ENCODE assay signal across 1 cellular context in the genomic region with DNA sequence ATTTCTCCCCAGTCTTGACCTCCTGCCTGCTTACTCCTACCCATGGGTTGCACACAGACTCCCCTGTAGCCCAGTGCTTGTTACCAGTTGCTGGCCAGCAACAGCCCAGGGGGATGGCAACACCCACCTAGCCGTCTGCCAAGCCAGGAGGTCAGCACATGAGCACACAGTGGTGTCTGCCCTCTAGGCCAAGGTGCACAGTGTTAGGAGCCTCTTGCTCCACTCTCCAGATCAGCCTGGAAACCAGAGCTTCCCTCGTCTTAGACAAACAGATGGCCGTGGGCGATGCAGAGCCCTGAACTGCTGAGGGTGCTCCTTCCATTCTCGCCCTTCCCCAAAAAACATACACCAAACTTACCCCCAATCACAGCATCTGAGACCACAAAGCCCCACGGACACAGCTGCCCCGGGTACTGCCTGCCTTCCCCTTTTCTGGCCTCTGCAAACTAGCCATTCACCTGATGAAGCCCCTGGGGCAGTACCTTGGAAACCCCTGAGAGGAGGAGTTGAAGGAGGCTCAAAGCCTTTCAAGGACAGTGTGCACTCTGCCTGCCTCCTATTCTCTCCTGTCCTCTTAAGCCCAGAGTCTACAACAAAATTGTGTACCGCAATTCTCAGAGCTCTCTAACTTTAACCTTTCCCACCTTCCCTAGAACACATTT.
TF ChIP-seq lines count a peak whose summit lies in the region.

No MANE protein-coding gene starts in this region.

TF ChIP-seq in HepG2, 621 proteins besides CTCF, POLR2A, EP300 and RAD21 (continued from another document and continues in another):
- TF ChIP-seq FOXO1 (CRISPR knock-in tag; IDR thresholded peaks at IDR 0.05) (peak; percentile 35; the same call in 1 of the 2 replicates), ZNF431 (CRISPR knock-in tag; IDR thresholded peaks at IDR 0.05; ENCODE audit: borderline replicate concordance, low read depth) (0 out of 2 replicates have a peak, but pooled peaks have one; percentile 43), ZNF512 (CRISPR knock-in tag; IDR thresholded peaks at IDR 0.05) (no peak), ZNF232 (CRISPR knock-in tag; IDR thresholded peaks at IDR 0.05; ENCODE audit: borderline replicate concordance) (no peak), NBN (conservative IDR thresholded peaks at IDR 0.05) (no peak), ZNF343 (CRISPR knock-in tag; IDR thresholded peaks at IDR 0.05) (no peak), NFIB (CRISPR knock-in tag; IDR thresholded peaks at IDR 0.05; ENCODE audit: borderline replicate concordance) (no peak), ATF3 (CRISPR knock-in tag; IDR thresholded peaks at IDR 0.05) (no peak), SOX13 (IDR thresholded peaks at IDR 0.05) (no peak), SOX13 (CRISPR knock-in tag; conservative IDR thresholded peaks at IDR 0.05 in 1 of 2, IDR thresholded peaks at IDR 0.05 in 1 of 2) (peak in 1 of 2 experiments; percentile 4; a peak in 1 of 4 replicates), SRSF4 (IDR thresholded peaks at IDR 0.05; ENCODE audit: low read depth, low read length, poor library complexity, severe bottlenecking) (no peak), RAD51 (IDR thresholded peaks at IDR 0.05; ENCODE audit: borderline replicate concordance) (no peak), HNRNPUL1 (IDR thresholded peaks at IDR 0.05; ENCODE audit: low read depth, low read length) (no peak), ZNF335 (CRISPR knock-in tag; IDR thresholded peaks at IDR 0.05) (0 out of 2 replicates have a peak, but pooled peaks have one; percentile 49), ZBTB1 (CRISPR knock-in tag; IDR thresholded peaks at IDR 0.05; ENCODE audit: borderline replicate concordance) (no peak), PAWR (CRISPR knock-in tag; IDR thresholded peaks at IDR 0.05; ENCODE audit: borderline replicate concordance) (no peak), ZNF720 (CRISPR knock-in tag; IDR thresholded peaks at IDR 0.05) (no peak), ZNF205 (CRISPR knock-in tag; IDR thresholded peaks at IDR 0.05) (no peak), CEBPB (IDR thresholded peaks at IDR 0.05; ENCODE audit: borderline replicate concordance, low read depth, low read length) (peak; percentile 69; the same call in 1 of the 2 replicates), NCOA1 (CRISPR knock-in tag; IDR thresholded peaks at IDR 0.05) (no peak; the same call in 1 of the 2 replicates), MTF1 (CRISPR knock-in tag; IDR thresholded peaks at IDR 0.05) (no peak), ZFAT (CRISPR knock-in tag; conservative IDR thresholded peaks at IDR 0.05) (no peak), MEF2D (CRISPR knock-in tag; IDR thresholded peaks at IDR 0.05) (no peak; the same call in 1 of the 2 replicates), ZNF382 (CRISPR knock-in tag; IDR thresholded peaks at IDR 0.05; ENCODE audit: borderline replicate concordance) (no peak), SOX6 (IDR thresholded peaks at IDR 0.05) (no peak), SOX6 (CRISPR knock-in tag; IDR thresholded peaks at IDR 0.05) (peak; percentile 48; the same call in 1 of the 2 replicates), RBAK (CRISPR knock-in tag; IDR thresholded peaks at IDR 0.05) (no peak), ZNF331 (CRISPR knock-in tag; IDR thresholded peaks at IDR 0.05) (peak; percentile 63; the same call in 1 of the 2 replicates), BORCS8-MEF2B (CRISPR knock-in tag; IDR thresholded peaks at IDR 0.05) (peak; percentile 59; the same call in 1 of the 2 replicates), HMG20B (CRISPR knock-in tag; conservative IDR thresholded peaks at IDR 0.05) (no peak), ZSCAN12 (CRISPR knock-in tag; IDR thresholded peaks at IDR 0.05) (no peak), NONO (IDR thresholded peaks at IDR 0.05) (no peak), NONO (CRISPR knock-in tag; conservative IDR thresholded peaks at IDR 0.05) (0 out of 2 replicates have a peak, but pooled peaks have one; percentile 53), SALL1 (CRISPR knock-in tag; IDR thresholded peaks at IDR 0.05) (peak; percentile 70; the same call in 1 of the 2 replicates), ZSCAN29 (CRISPR knock-in tag; conservative IDR thresholded peaks at IDR 0.05) (no peak), CCDC6 (CRISPR knock-in tag; IDR thresholded peaks at IDR 0.05) (peak; percentile 44; the same call in 1 of the 2 replicates), BCLAF1 (IDR thresholded peaks at IDR 0.05) (no peak), GLI4 (CRISPR knock-in tag; IDR thresholded peaks at IDR 0.05; ENCODE audit: borderline replicate concordance) (no peak), ZNF513 (CRISPR knock-in tag; conservative IDR thresholded peaks at IDR 0.05) (no peak), ZNF160 (CRISPR knock-in tag; IDR thresholded peaks at IDR 0.05) (no peak), ZNF629 (CRISPR knock-in tag; conservative IDR thresholded peaks at IDR 0.05) (no peak), NR3C1 (CRISPR knock-in tag; IDR thresholded peaks at IDR 0.05) (no peak), GMEB1 (CRISPR knock-in tag; IDR thresholded peaks at IDR 0.05; ENCODE audit: borderline replicate concordance) (peak; percentile 26; the same call in 1 of the 2 replicates), GTF2F1 (IDR thresholded peaks at IDR 0.05; ENCODE audit: low read length) (no peak)
- TF ChIP-seq, protein P1, sequence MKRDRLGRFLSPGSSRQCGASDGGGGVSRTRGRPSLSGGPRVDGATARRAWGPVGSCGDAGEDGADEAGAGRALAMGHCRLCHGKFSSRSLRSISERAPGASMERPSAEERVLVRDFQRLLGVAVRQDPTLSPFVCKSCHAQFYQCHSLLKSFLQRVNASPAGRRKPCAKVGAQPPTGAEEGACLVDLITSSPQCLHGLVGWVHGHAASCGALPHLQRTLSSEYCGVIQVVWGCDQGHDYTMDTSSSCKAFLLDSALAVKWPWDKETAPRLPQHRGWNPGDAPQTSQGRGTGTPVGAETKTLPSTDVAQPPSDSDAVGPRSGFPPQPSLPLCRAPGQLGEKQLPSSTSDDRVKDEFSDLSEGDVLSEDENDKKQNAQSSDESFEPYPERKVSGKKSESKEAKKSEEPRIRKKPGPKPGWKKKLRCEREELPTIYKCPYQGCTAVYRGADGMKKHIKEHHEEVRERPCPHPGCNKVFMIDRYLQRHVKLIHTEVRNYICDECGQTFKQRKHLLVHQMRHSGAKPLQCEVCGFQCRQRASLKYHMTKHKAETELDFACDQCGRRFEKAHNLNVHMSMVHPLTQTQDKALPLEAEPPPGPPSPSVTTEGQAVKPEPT (CRISPR knock-in tag; IDR thresholded peaks at IDR 0.05; ENCODE audit: low read depth), result no peak
- TF ChIP-seq, protein P2, sequence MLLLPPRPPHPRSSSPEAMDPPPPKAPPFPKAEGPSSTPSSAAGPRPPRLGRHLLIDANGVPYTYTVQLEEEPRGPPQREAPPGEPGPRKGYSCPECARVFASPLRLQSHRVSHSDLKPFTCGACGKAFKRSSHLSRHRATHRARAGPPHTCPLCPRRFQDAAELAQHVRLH (CRISPR knock-in tag; IDR thresholded peaks at IDR 0.05; ENCODE audit: borderline replicate concordance, low read depth), result no peak
- TF ChIP-seq, protein P3, sequence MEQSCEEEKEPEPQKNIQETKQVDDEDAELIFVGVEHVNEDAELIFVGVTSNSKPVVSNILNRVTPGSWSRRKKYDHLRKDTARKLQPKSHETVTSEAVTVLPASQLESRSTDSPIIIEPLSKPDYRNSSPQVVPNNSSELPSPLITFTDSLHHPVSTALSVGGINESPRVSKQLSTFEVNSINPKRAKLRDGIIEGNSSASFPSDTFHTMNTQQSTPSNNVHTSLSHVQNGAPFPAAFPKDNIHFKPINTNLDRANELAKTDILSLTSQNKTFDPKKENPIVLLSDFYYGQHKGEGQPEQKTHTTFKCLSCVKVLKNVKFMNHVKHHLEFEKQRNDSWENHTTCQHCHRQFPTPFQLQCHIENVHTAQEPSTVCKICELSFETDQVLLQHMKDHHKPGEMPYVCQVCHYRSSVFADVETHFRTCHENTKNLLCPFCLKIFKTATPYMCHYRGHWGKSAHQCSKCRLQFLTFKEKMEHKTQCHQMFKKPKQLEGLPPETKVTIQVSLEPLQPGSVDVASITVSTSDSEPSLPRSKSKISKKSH (CRISPR knock-in tag; IDR thresholded peaks at IDR 0.05; ENCODE audit: borderline replicate concordance), result no peak
